8 cellular contexts compared by ENCODE assay signal in the genomic region with DNA sequence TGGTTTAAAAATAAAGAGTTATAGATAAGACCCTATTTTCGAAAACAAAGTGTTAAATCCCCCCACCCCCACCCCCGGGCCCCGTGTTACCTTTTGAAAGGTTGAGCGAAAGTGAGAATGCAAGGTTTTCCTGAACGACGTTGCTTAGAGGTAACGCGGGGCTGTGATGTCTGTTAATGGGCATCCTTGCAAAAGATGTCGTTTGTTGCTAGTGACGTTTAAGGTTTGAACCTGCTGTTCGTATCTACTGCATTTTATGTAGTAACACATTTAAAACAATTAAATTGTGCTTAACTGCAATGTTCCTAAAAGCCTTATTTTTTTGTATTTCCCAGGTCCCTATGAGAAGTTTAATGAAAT. TPM values are rescaled to one million over a fixed set of nuclear protein-coding genes. Genes with fewer than 3 reads are reported as not detected.
DNase-seq lines count a peak whose midpoint lies in the region; ATAC-seq and TF ChIP-seq lines count a peak whose summit lies in the region.

No MANE protein-coding gene starts in this region.

- peak overlapping the region; percentile 91 for H3K27ac ChIP-seq in muscle layer of colon (ENCODE audit: low read depth, low read length)
- H3K27ac ChIP-seq in upper lobe of right lung, result peak overlapping the region; percentile 86

- H3K9me3 ChIP-seq in muscle layer of colon (ENCODE audit: low read length), result no peaks in the 10 kb centered on the region
- no peaks in the 10 kb centered on the region for H3K9me3 ChIP-seq in upper lobe of right lung

- peaks cover 34% of the 10 kb centered on the region for H3K4me1 ChIP-seq in muscle layer of colon (ENCODE audit: insufficient read depth, low read length)
- peaks cover 38% of the 10 kb centered on the region for H3K4me1 ChIP-seq in upper lobe of right lung

- H3K9ac ChIP-seq in muscle layer of colon (ENCODE audit: low read length), result peak overlapping the region; percentile 95

- ATAC-seq in upper lobe of right lung (no peak), HG03342 (IDR thresholded peaks at IDR 0.05; ENCODE audit: unreplicated experiment) (no peak)

- no peak for TF ChIP-seq CTCF in choroid plexus epithelial cell (conservative IDR thresholded peaks at IDR 0.05; ENCODE audit: low read depth, low read length)
- TF ChIP-seq CTCF in upper lobe of right lung (IDR thresholded peaks at IDR 0.05), result no peak

- no peaks in the 10 kb centered on the region for H3K36me3 ChIP-seq in muscle layer of colon (ENCODE audit: insufficient read depth, low read length)
- no peaks in the 10 kb centered on the region for H3K36me3 ChIP-seq in upper lobe of right lung

- H3K4me3 ChIP-seq in choroid plexus epithelial cell (ENCODE audit: low read depth, low read length), result peak overlapping the region; percentile 77
- peak overlapping the region; percentile 79 to 88 for H3K4me3 ChIP-seq in muscle layer of colon (ENCODE audit: low read depth in 1 of 2, low read length in 2 of 2)
- H3K4me3 ChIP-seq in upper lobe of right lung, result peak overlapping the region; percentile 77

- DNase-seq in activated gamma-delta T cell treated with Interleukin-2 at 50 U/mL for 16 hours (peak; percentile 7), activated gamma-delta T cell (lab: John Stamatoyannopoulos, UW) (no peak), RKO (ENCODE audit: low spot score) (peak; percentile 61), choroid plexus epithelial cell (ENCODE audit: low read depth) (peak; percentile 22), upper lobe of right lung (no peak), NOMO-1 treated with dmso at 0.1 percent for 144 hours (lab: John Stamatoyannopoulos, UW; ENCODE audit: unreplicated experiment) (no peak)

- H3K27me3 ChIP-seq in muscle layer of colon (ENCODE audit: control insufficient read depth in 1 of 2, insufficient read depth in 2 of 2, low read length in 2 of 2) (no peaks in the 10 kb centered on the region), upper lobe of right lung (no peaks in the 10 kb centered on the region)

- intact Hi-C loops in upper lobe of right lung (cut with DNase I), result no loop called here

RNA-seq across cellular contexts. Expression of a gene that starts 1.2 kb away (rescaled TPM):
- total RNA-seq in upper lobe of right lung, result 53.4 TPM

Comparison
In these comparisons a context has a peak if more than half of its experiments do, and no peak if none do; other contexts are left out.
1. DNase-seq: peak in activated gamma-delta T cell treated with Interleukin-2 at 50 U/mL for 16 hours (single experiment), RKO (single experiment) and choroid plexus epithelial cell (single experiment); none in activated gamma-delta T cell (single experiment), upper lobe of right lung (single experiment) and NOMO-1 treated with dmso at 0.1 percent for 144 hours (single experiment).
2. Peak in every context shown above with its lines, with median percentiles within 50 percentile points of each other: H3K4me3 ChIP-seq.